18 cellular contexts compared by ENCODE assay signal in the genomic region with DNA sequence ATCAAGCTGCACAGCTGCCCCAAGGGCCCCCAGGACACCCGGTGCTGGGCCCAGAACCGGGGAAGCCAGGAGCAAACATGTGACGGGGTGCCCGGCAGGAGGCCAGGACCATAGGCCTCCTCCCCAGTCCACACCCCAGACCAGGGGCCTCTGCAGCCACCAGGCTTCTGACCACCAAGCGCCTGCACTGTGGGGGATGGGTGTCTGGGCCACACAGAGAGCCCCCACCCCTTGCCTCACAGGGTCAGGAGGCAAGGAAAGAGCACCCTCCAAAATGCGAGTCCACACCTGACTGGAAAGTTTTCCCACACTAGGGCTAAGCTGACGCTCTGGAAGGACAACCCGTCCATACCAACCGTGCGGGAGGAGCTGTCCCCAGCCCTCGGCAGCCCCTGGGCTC.
"Had no signal": no experiment of that assay in that cellular context is flagged by ENCODE, and none has a peak within 500 bp of the region (broad histone marks: within the 10 kb centered on the region; RNA-seq: fewer than 3 reads in every experiment).

No MANE protein-coding gene starts in this region.

- H3K9me3 ChIP-seq: breast epithelium, stomach, thoracic aorta, upper lobe of left lung had no signal

- H3K27me3 ChIP-seq: breast epithelium, upper lobe of left lung had no signal

- H3K27ac ChIP-seq: breast epithelium, foreskin keratinocyte, hepatocyte, skin epidermis, stomach, thoracic aorta, upper lobe of left lung, VCaP had no signal

- DNase-seq: activated CD4-positive, alpha-beta T cell treated with anti-CD3 and anti-CD28 coated beads, Interleukin-2, amount 50 U/mL, for 4 hours; activated naive CD4-positive, alpha-beta T cell; foreskin keratinocyte; left colon; nucleus accumbens; stimulated activated CD4-positive, alpha-beta T cell treated with anti-CD3 and anti-CD28 coated beads, Interleukin-15, amount 100 ng/mL, for 24 hours; stimulated activated CD4-positive, alpha-beta T cell treated with anti-CD3 and anti-CD28 coated beads, Interleukin-4, amount 100 ng/mL, for 1 hour; stomach; SW 1271; T-helper 2 cell had no signal

- H3K4me3 ChIP-seq: breast epithelium, hepatocyte, lung, skin epidermis, stomach, thoracic aorta, upper lobe of left lung had no signal

- H3K36me3 ChIP-seq: breast epithelium, stomach, thoracic aorta, upper lobe of left lung had no signal

- H3K4me1 ChIP-seq: foreskin keratinocyte had no signal

- ATAC-seq: foreskin keratinocyte; left colon; stimulated activated effector memory CD8-positive, alpha-beta T cell treated with anti-CD3 and anti-CD28 coated beads, Interleukin-12 subunit alpha, Interleukin-12 subunit beta, amount 100 ng/mL, for 72 hours had no signal
